Comparison of ENCODE assay signal across 8 cellular contexts in genomic region chr15:98518823-98519561, GRCh38.
DNase-seq lines count a peak whose midpoint lies in the region; ATAC-seq and TF ChIP-seq lines count a peak whose summit lies in the region.

No MANE protein-coding gene starts in this region.

- 29 to 32% methylated on average over 15 to 19 of the region's 19 CpGs for WGBS in gastroesophageal sphincter (ENCODE audit: low coverage in 1 of 2), 2 donors

- TF ChIP-seq CTCF in LNCAP (IDR thresholded peaks at IDR 0.05) (peak; percentile 77), gastroesophageal sphincter (IDR thresholded peaks at IDR 0.05) (peak; percentile 51 to 86 (median 74)), osteocyte (IDR thresholded peaks at IDR 0.05) (peak; percentile 74)

- peak; percentile 83 for ATAC-seq in GM21737 (IDR thresholded peaks at IDR 0.05; ENCODE audit: unreplicated experiment)
- peak; percentile 81 for ATAC-seq in gastroesophageal sphincter

- H3K9me3 ChIP-seq in gastroesophageal sphincter = no peaks in the 10 kb centered on the region

- no peak overlapping the region for H3K27ac ChIP-seq in gastroesophageal sphincter

- no peak for TF ChIP-seq POLR2A in gastroesophageal sphincter (IDR thresholded peaks at IDR 0.05)

- no peak overlapping the region for H3K4me3 Mint-ChIP-seq in activated T-helper 2 cell treated with anti-CD3 and anti-CD28 coated beads, Interferon-gamma antibody, Interleukin-2, Interleukin-4, amounts not matched to agents 10 μg/mL and 5 μg/mL and 100 μg/mL, durations not matched to agents 14 hours and 24 hours and 36 hours (ENCODE audit: low read depth)
- peak overlapping the region; percentile 52 for H3K4me3 Mint-ChIP-seq in osteocyte (ENCODE audit: unreplicated experiment)

- intact Hi-C loops in activated T-helper 2 cell treated with anti-CD3 and anti-CD28 coated beads, Interferon-gamma antibody, Interleukin-2, Interleukin-4, amounts not matched to agents 10 μg/mL and 5 μg/mL and 100 μg/mL, durations not matched to agents 14 hours and 24 hours and 36 hours (cut with micrococcal nuclease) = loop anchor here (1.0 to 10.0 kb wide), 6 partner anchors 29 to 557 kb away; partner anchors contain the start of gene IGF1R

- H3K4me1 ChIP-seq in gastroesophageal sphincter = peaks cover 0 to 9% (median 0%) of the 10 kb centered on the region in 3 donors

- no peaks in the 10 kb centered on the region for H3K27me3 ChIP-seq in gastroesophageal sphincter

- H3K36me3 Mint-ChIP-seq in activated T-helper 2 cell treated with anti-CD3 and anti-CD28 coated beads, Interferon-gamma antibody, Interleukin-2, Interleukin-4, amounts not matched to agents 10 μg/mL and 5 μg/mL and 100 μg/mL, durations not matched to agents 14 hours and 24 hours and 36 hours (ENCODE audit: low read depth) = no peaks in the 10 kb centered on the region
- no peaks in the 10 kb centered on the region for H3K36me3 Mint-ChIP-seq in osteocyte (ENCODE audit: unreplicated experiment)

- H3K27ac Mint-ChIP-seq in activated T-helper 2 cell treated with anti-CD3 and anti-CD28 coated beads, Interferon-gamma antibody, Interleukin-2, Interleukin-4, amounts not matched to agents 10 μg/mL and 5 μg/mL and 100 μg/mL, durations not matched to agents 14 hours and 24 hours and 36 hours = no peak overlapping the region
- H3K27ac Mint-ChIP-seq in osteocyte (ENCODE audit: unreplicated experiment) = no peak overlapping the region

- DNase-seq in ELR (ENCODE audit: low read depth) (peak; percentile 76), RKO (ENCODE audit: low spot score) (peak; percentile 77), osteocyte (ENCODE audit: extremely low spot score, unreplicated experiment) (no peak), ureter (ENCODE audit: low spot score) (no peak)
- DNase-seq in activated T-helper 2 cell treated with anti-CD3 and anti-CD28 coated beads, Interferon-gamma antibody, Interleukin-2, Interleukin-4, amounts not matched to agents 10 μg/mL and 5 μg/mL and 100 μg/mL, durations not matched to agents 14 hours and 24 hours and 36 hours (ENCODE audit: low spot score) = peak; percentile 13

- H3K4me1 Mint-ChIP-seq in activated T-helper 2 cell treated with anti-CD3 and anti-CD28 coated beads, Interferon-gamma antibody, Interleukin-2, Interleukin-4, amounts not matched to agents 10 μg/mL and 5 μg/mL and 100 μg/mL, durations not matched to agents 14 hours and 24 hours and 36 hours (ENCODE audit: low read depth) = peaks cover 7% of the 10 kb centered on the region
- H3K4me1 Mint-ChIP-seq in osteocyte (ENCODE audit: unreplicated experiment) = peaks cover 14% of the 10 kb centered on the region

- H3K27me3 Mint-ChIP-seq in activated T-helper 2 cell treated with anti-CD3 and anti-CD28 coated beads, Interferon-gamma antibody, Interleukin-2, Interleukin-4, amounts not matched to agents 10 μg/mL and 5 μg/mL and 100 μg/mL, durations not matched to agents 14 hours and 24 hours and 36 hours (ENCODE audit: low read depth) = peaks cover 6% of the 10 kb centered on the region
- H3K27me3 Mint-ChIP-seq in osteocyte (ENCODE audit: unreplicated experiment) = no peaks in the 10 kb centered on the region

- H3K4me3 ChIP-seq in gastroesophageal sphincter = no peak overlapping the region

- H3K36me3 ChIP-seq in gastroesophageal sphincter = no peaks in the 10 kb centered on the region

- no peak for TF ChIP-seq EP300 in gastroesophageal sphincter (IDR thresholded peaks at IDR 0.05)

- no peaks in the 10 kb centered on the region for H3K9me3 Mint-ChIP-seq in activated T-helper 2 cell treated with anti-CD3 and anti-CD28 coated beads, Interferon-gamma antibody, Interleukin-2, Interleukin-4, amounts not matched to agents 10 μg/mL and 5 μg/mL and 100 μg/mL, durations not matched to agents 14 hours and 24 hours and 36 hours
- no peaks in the 10 kb centered on the region for H3K9me3 Mint-ChIP-seq in osteocyte (ENCODE audit: unreplicated experiment)

Comparison
In these comparisons a context has a peak if more than half of its experiments do, and no peak if none do; other contexts are left out.
1. DNase-seq: peak in ELR (single experiment), RKO (single experiment) and activated T-helper 2 cell treated with anti-CD3 and anti-CD28 coated beads, Interferon-gamma antibody, Interleukin-2, Interleukin-4, amounts not matched to agents 10 μg/mL and 5 μg/mL and 100 μg/mL, durations not matched to agents 14 hours and 24 hours and 36 hours (single experiment); none in osteocyte (single experiment) and ureter (single experiment).
2. Peak in every context shown above with its lines, with median percentiles within 50 percentile points of each other: CTCF ChIP-seq.